In the genomic region with DNA sequence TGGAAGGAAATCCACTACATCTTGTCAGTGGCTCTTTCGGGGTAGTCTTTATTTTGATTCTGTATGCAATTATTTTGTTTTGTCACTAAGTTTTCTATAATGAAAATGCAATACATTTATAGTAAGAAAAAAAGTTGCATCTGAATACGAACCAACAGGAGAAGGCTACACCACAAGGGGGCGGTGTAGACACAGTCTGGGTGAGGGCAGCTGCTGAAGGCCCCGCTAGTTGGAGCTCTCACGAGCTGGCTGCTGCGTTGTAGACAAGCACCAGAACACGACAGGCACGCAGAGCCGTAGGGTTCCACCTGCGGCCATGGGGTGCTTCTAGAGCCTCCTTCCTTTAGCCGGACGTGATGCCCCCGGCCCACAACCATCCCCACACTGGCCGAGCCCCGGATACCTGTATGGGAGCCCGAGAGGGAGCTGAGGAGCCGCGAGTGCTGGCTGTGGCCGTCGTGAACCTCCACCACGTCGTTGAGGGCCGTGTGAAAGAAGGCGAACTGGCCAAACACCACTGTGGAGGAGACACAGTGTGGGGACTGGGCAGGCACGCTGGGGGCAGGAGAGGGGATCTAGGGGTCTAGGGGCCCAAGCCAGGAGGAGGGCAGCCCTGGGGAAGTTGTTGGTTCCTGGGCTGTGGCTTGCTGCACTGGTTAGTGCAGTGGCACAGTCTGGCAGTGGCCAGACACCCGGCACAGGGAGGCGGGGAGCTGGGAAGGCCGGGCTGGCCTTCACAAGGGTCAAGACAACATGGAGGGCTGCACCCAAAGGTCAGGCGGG, we compare ENCODE assay signal across 8 cellular contexts.
DNase-seq lines count a peak whose midpoint lies in the region; ATAC-seq and TF ChIP-seq lines count a peak whose summit lies in the region.

No MANE protein-coding gene starts in this region.

- intact Hi-C loops in head of caudate nucleus (cut with DNase I) = loop anchor here (10.0 kb wide), 2 partner anchors 962 to 1112 kb away; no protein-coding TSS in a partner anchor
- intact Hi-C loops in posterior cingulate gyrus (cut with DNase I) = loop anchor here (1.0 to 2.0 kb wide), 3 partner anchors 530 to 1110 kb away; no protein-coding TSS in a partner anchor

- no peak overlapping the region for H3K27ac Mint-ChIP-seq in activated naive CD4-positive, alpha-beta T cell treated with anti-CD3 and anti-CD28 coated beads, Interleukin-2, amount 50 U/mL, for 72 hours

- ATAC-seq in GM19397 (IDR thresholded peaks at IDR 0.05; ENCODE audit: unreplicated experiment) = peak; percentile 72
- peak; percentile 69 to 89 for ATAC-seq in activated naive CD4-positive, alpha-beta T cell treated with anti-CD3 and anti-CD28 coated beads, Interleukin-2, amount 50 U/mL, for 72 hours

- peak; percentile 84 for DNase-seq in AG10803 (ENCODE audit: low read depth)
- DNase-seq in NCI-H1092 treated with DMSO at 0.1 percent for 48 hours (lab: John Stamatoyannopoulos, UW) = peak; percentile 92
- peak; percentile 69 for DNase-seq in SKM-1 treated with dmso at 0.1 percent for 144 hours (lab: John Stamatoyannopoulos, UW; ENCODE audit: unreplicated experiment)
- peak; percentile 67 to 92 for DNase-seq in activated naive CD4-positive, alpha-beta T cell treated with anti-CD3 and anti-CD28 coated beads, Interleukin-2, amount 50 U/mL, for 72 hours (ENCODE audit: low spot score in 2 of 2)
- peak; percentile 87 to 98 (median 96) for DNase-seq in head of caudate nucleus
- DNase-seq in posterior cingulate gyrus = peak; percentile 83 to 99 (median 96)
- peak; percentile 92 for DNase-seq in ureter (ENCODE audit: low spot score)

- no peaks in the 10 kb centered on the region for H3K9me3 Mint-ChIP-seq in activated naive CD4-positive, alpha-beta T cell treated with anti-CD3 and anti-CD28 coated beads, Interleukin-2, amount 50 U/mL, for 72 hours

- H3K4me3 ChIP-seq in AG10803 (ENCODE audit: low read length) = no peak overlapping the region

- no peaks in the 10 kb centered on the region for H3K36me3 Mint-ChIP-seq in activated naive CD4-positive, alpha-beta T cell treated with anti-CD3 and anti-CD28 coated beads, Interleukin-2, amount 50 U/mL, for 72 hours

- peak; percentile 100 for TF ChIP-seq CTCF in AG10803 (conservative IDR thresholded peaks at IDR 0.05; ENCODE audit: low read length)
